Comparison of ENCODE assay signal across 1 cellular context in the genomic region with DNA sequence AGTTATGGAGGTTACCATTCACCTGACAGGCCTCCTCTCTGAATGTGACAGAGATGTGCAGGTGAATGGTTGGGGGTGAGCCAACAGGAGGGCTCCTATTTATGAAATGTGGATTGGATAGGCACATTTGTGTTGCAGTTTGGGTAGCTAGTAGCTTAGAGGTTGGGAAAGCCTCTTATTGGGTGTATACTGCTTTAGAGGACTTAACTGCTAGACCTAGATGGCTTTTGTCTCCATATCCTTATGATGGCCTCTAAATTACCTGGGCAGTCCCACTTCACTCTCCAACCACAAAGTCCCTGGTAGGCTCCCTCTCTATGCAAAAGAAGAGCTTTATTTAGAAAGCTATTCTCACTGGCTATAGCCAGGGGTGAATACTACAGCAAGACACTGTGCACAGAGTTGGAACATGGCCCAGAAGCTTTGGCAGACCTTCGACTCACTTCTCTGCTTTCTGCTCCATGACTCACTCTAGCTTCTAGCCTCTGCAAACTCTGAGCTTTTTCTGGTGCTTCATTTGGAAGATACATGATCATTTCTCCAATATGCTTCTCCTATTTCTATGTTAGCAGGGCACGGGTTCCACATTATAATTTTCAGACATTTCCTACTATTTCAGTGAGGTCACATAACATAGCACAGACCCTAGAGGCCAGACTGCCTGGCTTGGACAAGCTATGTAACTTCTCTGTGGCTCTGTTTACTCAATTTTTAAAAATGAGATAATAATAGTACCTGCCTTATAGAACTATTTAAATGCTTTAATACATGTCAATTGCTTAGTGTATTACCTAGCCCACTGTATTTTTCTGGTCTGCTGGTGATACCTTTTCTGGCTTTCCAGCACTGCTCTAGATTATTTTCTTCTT.
TF ChIP-seq lines count a peak whose summit lies in the region.

No MANE protein-coding gene starts in this region.

TF ChIP-seq in K562, 482 proteins besides CTCF, POLR2A, EP300 and RAD21:
- TF ChIP-seq CEBPB (tag; IDR thresholded peaks at IDR 0.05) (no peak), DPF2 (IDR thresholded peaks at IDR 0.05) (no peak), JUND (IDR thresholded peaks at IDR 0.05; ENCODE audit: borderline replicate concordance, low read depth, low read length) (no peak), JUND (tag; IDR thresholded peaks at IDR 0.05; ENCODE audit: borderline replicate concordance, low read depth, low read length) (0 out of 3 replicates have a peak, but pooled peaks have one; percentile 16), BCL6 (CRISPR knock-in tag; IDR thresholded peaks at IDR 0.05) (no peak)
- TF ChIP-seq, protein P1, sequence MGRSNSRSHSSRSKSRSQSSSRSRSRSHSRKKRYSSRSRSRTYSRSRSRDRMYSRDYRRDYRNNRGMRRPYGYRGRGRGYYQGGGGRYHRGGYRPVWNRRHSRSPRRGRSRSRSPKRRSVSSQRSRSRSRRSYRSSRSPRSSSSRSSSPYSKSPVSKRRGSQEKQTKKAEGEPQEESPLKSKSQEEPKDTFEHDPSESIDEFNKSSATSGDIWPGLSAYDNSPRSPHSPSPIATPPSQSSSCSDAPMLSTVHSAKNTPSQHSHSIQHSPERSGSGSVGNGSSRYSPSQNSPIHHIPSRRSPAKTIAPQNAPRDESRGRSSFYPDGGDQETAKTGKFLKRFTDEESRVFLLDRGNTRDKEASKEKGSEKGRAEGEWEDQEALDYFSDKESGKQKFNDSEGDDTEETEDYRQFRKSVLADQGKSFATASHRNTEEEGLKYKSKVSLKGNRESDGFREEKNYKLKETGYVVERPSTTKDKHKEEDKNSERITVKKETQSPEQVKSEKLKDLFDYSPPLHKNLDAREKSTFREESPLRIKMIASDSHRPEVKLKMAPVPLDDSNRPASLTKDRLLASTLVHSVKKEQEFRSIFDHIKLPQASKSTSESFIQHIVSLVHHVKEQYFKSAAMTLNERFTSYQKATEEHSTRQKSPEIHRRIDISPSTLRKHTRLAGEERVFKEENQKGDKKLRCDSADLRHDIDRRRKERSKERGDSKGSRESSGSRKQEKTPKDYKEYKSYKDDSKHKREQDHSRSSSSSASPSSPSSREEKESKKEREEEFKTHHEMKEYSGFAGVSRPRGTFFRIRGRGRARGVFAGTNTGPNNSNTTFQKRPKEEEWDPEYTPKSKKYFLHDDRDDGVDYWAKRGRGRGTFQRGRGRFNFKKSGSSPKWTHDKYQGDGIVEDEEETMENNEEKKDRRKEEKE (IDR thresholded peaks at IDR 0.05; ENCODE audit: borderline replicate concordance in 1 of 2, control insufficient read depth in 1 of 2, low read depth in 2 of 2, low read length in 1 of 2) = no peak
- TF ChIP-seq, protein P2, sequence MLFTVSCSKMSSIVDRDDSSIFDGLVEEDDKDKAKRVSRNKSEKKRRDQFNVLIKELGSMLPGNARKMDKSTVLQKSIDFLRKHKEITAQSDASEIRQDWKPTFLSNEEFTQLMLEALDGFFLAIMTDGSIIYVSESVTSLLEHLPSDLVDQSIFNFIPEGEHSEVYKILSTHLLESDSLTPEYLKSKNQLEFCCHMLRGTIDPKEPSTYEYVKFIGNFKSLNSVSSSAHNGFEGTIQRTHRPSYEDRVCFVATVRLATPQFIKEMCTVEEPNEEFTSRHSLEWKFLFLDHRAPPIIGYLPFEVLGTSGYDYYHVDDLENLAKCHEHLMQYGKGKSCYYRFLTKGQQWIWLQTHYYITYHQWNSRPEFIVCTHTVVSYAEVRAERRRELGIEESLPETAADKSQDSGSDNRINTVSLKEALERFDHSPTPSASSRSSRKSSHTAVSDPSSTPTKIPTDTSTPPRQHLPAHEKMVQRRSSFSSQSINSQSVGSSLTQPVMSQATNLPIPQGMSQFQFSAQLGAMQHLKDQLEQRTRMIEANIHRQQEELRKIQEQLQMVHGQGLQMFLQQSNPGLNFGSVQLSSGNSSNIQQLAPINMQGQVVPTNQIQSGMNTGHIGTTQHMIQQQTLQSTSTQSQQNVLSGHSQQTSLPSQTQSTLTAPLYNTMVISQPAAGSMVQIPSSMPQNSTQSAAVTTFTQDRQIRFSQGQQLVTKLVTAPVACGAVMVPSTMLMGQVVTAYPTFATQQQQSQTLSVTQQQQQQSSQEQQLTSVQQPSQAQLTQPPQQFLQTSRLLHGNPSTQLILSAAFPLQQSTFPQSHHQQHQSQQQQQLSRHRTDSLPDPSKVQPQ (CRISPR knock-in tag; IDR thresholded peaks at IDR 0.05; ENCODE audit: borderline replicate concordance) = no peak
